In the genomic region with DNA sequence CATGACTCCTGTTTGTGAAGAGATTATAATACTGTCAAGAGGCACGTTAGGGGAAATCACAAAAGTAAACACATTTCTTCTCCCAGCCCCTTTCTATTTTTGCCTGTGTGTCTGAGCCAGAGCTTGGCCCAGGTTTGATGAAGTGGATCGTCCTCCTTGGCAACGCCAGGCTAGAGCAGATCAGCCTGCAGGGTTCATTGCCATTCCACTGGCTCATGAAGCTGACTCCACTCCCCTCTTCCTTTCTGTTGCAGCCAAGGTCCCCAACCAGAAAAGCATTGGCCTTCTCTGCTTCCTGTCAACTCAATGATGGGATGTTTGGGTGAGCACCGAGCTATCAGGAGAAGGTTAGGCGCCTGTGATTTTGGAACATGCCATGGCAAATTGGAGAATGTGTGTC, we compare ENCODE assay signal across 10 cellular contexts. TPM values are rescaled to one million over a fixed set of nuclear protein-coding genes. Genes with fewer than 3 reads are reported as not detected.
DNase-seq lines count a peak whose midpoint lies in the region; ATAC-seq, FAIRE-seq and TF ChIP-seq lines count a peak whose summit lies in the region.
"Had no signal": no experiment of that assay in that cellular context is flagged by ENCODE, and none has a peak within 500 bp of the region (broad histone marks: within the 10 kb centered on the region; RNA-seq: fewer than 3 reads in every experiment).

No MANE protein-coding gene starts in this region.

- intact Hi-C loops in breast epithelium (cut with DNase I; ENCODE audit: low total_unique reads), result loop anchor here (10.0 kb wide), 1 partner anchor 135 kb away; no protein-coding TSS in a partner anchor
- intact Hi-C loops in right lobe of liver (cut with DNase I), result no loop called here

- H3K9ac ChIP-seq in subcutaneous abdominal adipose tissue (ENCODE audit: low read length in 5 of 5), result peak overlapping the region in 4 of 5 donors; percentile 63 to 91 (median 74)

- TF ChIP-seq POLR2A in breast epithelium (IDR thresholded peaks at IDR 0.05) (no peak), right lobe of liver (IDR thresholded peaks at IDR 0.05) (no peak), GM12892 (IDR thresholded peaks at IDR 0.05; ENCODE audit: low read depth, low read length) (no peak)

- no peak overlapping the region for H3K27ac Mint-ChIP-seq in activated CD8-positive, alpha-beta memory T cell treated with anti-CD3 and anti-CD28 coated beads, Interleukin-2, amount 10 ng/mL, durations not matched to agents 7 days and 5 days
- no peak overlapping the region for H3K27ac Mint-ChIP-seq in mesothelial cell of epicardium

- H3K9me3 ChIP-seq in breast epithelium (no peaks in the 10 kb centered on the region), right lobe of liver (no peaks in the 10 kb centered on the region), subcutaneous abdominal adipose tissue (ENCODE audit: control insufficient read depth in 5 of 5, low read length in 5 of 5) (no peaks in the 10 kb centered on the region)

- H3K27ac ChIP-seq in breast epithelium (peak overlapping the region in 1 of 2 donors; percentile 43), right lobe of liver (peak overlapping the region in 2 of 3 donors; percentile 50 to 88), subcutaneous abdominal adipose tissue (ENCODE audit: low read depth, low read length) (no peak overlapping the region)

- H3K36me3 Mint-ChIP-seq in activated CD8-positive, alpha-beta memory T cell treated with anti-CD3 and anti-CD28 coated beads, Interleukin-2, amount 10 ng/mL, durations not matched to agents 7 days and 5 days, result peaks cover 2% of the 10 kb centered on the region
- H3K36me3 Mint-ChIP-seq in mesothelial cell of epicardium, result no peaks in the 10 kb centered on the region

- in situ Hi-C loops in KBM-7 (cut with MboI; ENCODE audit: low pct_unique_long_range_greater_than_20kb, low sequenced_read_pairs), result no loop called here

- no peak for ATAC-seq in activated CD8-positive, alpha-beta memory T cell treated with anti-CD3 and anti-CD28 coated beads, Interleukin-2, amount 10 ng/mL, durations not matched to agents 7 days and 5 days
- ATAC-seq in right lobe of liver, result no peak

- H3K27me3 ChIP-seq in breast epithelium (no peaks in the 10 kb centered on the region), right lobe of liver (no peaks in the 10 kb centered on the region), subcutaneous abdominal adipose tissue (ENCODE audit: control insufficient read depth in 5 of 5, insufficient read depth in 4 of 5, low read length in 5 of 5) (no peaks in the 10 kb centered on the region)

- DNase-seq in activated CD8-positive, alpha-beta memory T cell treated with anti-CD3 and anti-CD28 coated beads, Interleukin-2, amount 10 ng/mL, durations not matched to agents 7 days and 5 days, result no peak
- no peak for DNase-seq in activated CD8-positive, alpha-beta memory T cell treated with anti-CD3 and anti-CD28 coated beads for 24 hours
- DNase-seq in breast epithelium (ENCODE audit: low spot score in 2 of 2) (no peak), right lobe of liver (peak in 1 of 3 donors; percentile 59), mesothelial cell of epicardium (ENCODE audit: low spot score in 2 of 2, unreplicated experiment in 2 of 2) (no peak), KBM-7 (no peak), GM12892 (ENCODE audit: insufficient read length) (no peak)
- DNase-seq: NCI-H2107, posterior cingulate gyrus had no signal

- H3K27me3 Mint-ChIP-seq in activated CD8-positive, alpha-beta memory T cell treated with anti-CD3 and anti-CD28 coated beads, Interleukin-2, amount 10 ng/mL, durations not matched to agents 7 days and 5 days, result peaks cover 19% of the 10 kb centered on the region
- peaks cover 56% of the 10 kb centered on the region for H3K27me3 Mint-ChIP-seq in mesothelial cell of epicardium (ENCODE audit: low read depth)

- H3K9me3 Mint-ChIP-seq in activated CD8-positive, alpha-beta memory T cell treated with anti-CD3 and anti-CD28 coated beads, Interleukin-2, amount 10 ng/mL, durations not matched to agents 7 days and 5 days (ENCODE audit: low read depth), result no peaks in the 10 kb centered on the region
- no peaks in the 10 kb centered on the region for H3K9me3 Mint-ChIP-seq in mesothelial cell of epicardium

- H3K4me3 Mint-ChIP-seq in activated CD8-positive, alpha-beta memory T cell treated with anti-CD3 and anti-CD28 coated beads, Interleukin-2, amount 10 ng/mL, durations not matched to agents 7 days and 5 days, result peak overlapping the region; percentile 70
- no peak overlapping the region for H3K4me3 Mint-ChIP-seq in mesothelial cell of epicardium

- CTCF ChIA-PET in activated CD8-positive, alpha-beta memory T cell treated with anti-CD3 and anti-CD28 coated beads, Interleukin-2, amount 10 ng/mL, durations not matched to agents 7 days and 5 days (lab: Charles Lee), result interaction anchor here (1.9 to 2.9 kb wide), 3 partner anchors 9 to 128 kb away, joined by 6 to 9 read pairs (median 9); no protein-coding TSS in a partner anchor

- peaks cover 77% of the 10 kb centered on the region for H3K4me1 Mint-ChIP-seq in activated CD8-positive, alpha-beta memory T cell treated with anti-CD3 and anti-CD28 coated beads, Interleukin-2, amount 10 ng/mL, durations not matched to agents 7 days and 5 days
- peaks cover 12% of the 10 kb centered on the region for H3K4me1 Mint-ChIP-seq in mesothelial cell of epicardium

- H3K36me3 ChIP-seq in breast epithelium (no peaks in the 10 kb centered on the region), right lobe of liver (no peaks in the 10 kb centered on the region), subcutaneous abdominal adipose tissue (ENCODE audit: control insufficient read depth in 5 of 5, insufficient read depth in 5 of 5, low read length in 5 of 5) (peaks cover 0 to 6% (median 0%) of the 10 kb centered on the region in 5 donors)

- no peak for FAIRE-seq in GM12892 (lab: Jason Lieb, UNC)

- TF ChIP-seq CTCF in breast epithelium (IDR thresholded peaks at IDR 0.05) (no peak), right lobe of liver (IDR thresholded peaks at IDR 0.05) (no peak), mesothelial cell of epicardium (IDR thresholded peaks at IDR 0.05; ENCODE audit: unreplicated experiment) (no peak)

- 23% methylated on average over 5 of the region's 5 CpGs for WGBS in right lobe of liver (ENCODE audit: insufficient coverage, low coverage, low lambda C conversion rate, missing lambda C conversion rate)

- H3K4me3 ChIP-seq in breast epithelium (peak overlapping the region; percentile 56 to 81 (median 57)), right lobe of liver (peak overlapping the region; percentile 55 to 62 (median 57)), subcutaneous abdominal adipose tissue (ENCODE audit: low read depth in 1 of 5, low read length in 5 of 5) (peak overlapping the region; percentile 75 to 97 (median 92))

- H3K4me1 ChIP-seq in breast epithelium, result no peaks in the 10 kb centered on the region
- H3K4me1 ChIP-seq in right lobe of liver, result peaks cover 0 to 57% (median 9%) of the 10 kb centered on the region in 4 donors
- peaks cover 11 to 95% (median 90%) of the 10 kb centered on the region in 5 donors for H3K4me1 ChIP-seq in subcutaneous abdominal adipose tissue (ENCODE audit: control insufficient read depth in 5 of 5, insufficient read depth in 5 of 5, low read length in 5 of 5)

RNA-seq across cellular contexts. Expression of a gene that starts 3.3 kb away (rescaled TPM):
- total RNA-seq in activated CD8-positive, alpha-beta memory T cell treated with anti-CD3 and anti-CD28 coated beads, Interleukin-2, amount 10 ng/mL, durations not matched to agents 7 days and 5 days, result 1 to 10 TPM; 1.7 to 4.4 TPM
- total RNA-seq in breast epithelium, result 10 to 100 TPM in 2 of 3 donors, 1 to 10 TPM in 1; 9.5 to 41.3 (median 26.4) TPM
- total RNA-seq in right lobe of liver, result 1 to 10 TPM in 5 of 6 experiments, under 1 TPM in 1; 0.99 to 2.8 (median 1.8) TPM
- total RNA-seq in mesothelial cell of epicardium, result 0.42 to 0.52 TPM (median 0.51 TPM) in 3 replicates
- polyA plus RNA-seq in GM12892 (2012; ENCODE audit: missing spikeins), result not detected
